In the genomic region with DNA sequence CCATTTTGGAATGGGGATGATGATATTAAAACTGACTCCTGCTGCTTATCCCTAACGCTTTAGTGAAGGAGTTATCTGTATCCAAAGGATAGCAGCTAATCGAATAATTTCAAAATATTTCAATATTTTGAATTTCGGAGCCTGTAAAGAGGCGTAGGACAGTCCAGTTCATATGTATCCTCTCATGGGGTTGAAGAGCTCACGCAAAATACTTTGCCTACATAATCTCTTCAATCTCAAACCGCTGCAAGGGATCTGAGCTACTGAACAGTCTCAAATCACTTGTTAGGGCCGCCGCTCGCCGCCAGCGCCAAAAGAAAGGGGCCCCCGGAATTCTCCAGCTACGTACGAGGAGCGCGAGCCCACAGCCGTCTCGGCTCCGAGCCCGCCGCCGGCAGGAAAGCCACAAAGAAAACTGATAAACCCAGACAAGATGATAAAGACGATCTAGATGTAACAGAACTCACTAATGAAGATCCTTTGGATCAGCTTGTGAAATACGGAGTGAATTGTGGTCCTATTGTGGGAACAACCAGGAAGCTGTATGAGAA, we compare ENCODE assay signal across 8 cellular contexts. TPM values are rescaled to one million over a fixed set of nuclear protein-coding genes. Genes with fewer than 3 reads are reported as not detected.
DNase-seq lines count a peak whose midpoint lies in the region; ATAC-seq, FAIRE-seq and TF ChIP-seq lines count a peak whose summit lies in the region.

No MANE protein-coding gene starts in this region.

- intact Hi-C loops in Right ventricle myocardium superior (cut with DNase I) (no loop called here), Right ventricle myocardium inferior (cut with DNase I) (loop anchor here (2.0 kb wide), 1 partner anchor 28 kb away; no protein-coding TSS in a partner anchor), MCF 10A (cut with micrococcal nuclease) (no loop called here)

- H3K27me3 ChIP-seq in RWPE2 (ENCODE audit: insufficient read depth, poor library complexity, severe bottlenecking) (no peaks in the 10 kb centered on the region), keratinocyte (ENCODE audit: control insufficient read depth, extremely low read depth, insufficient read depth, low read length) (no peaks in the 10 kb centered on the region)

- H3K27ac ChIP-seq in RWPE2 (ENCODE audit: poor library complexity, severe bottlenecking): peak overlapping the region; percentile 51
- peak overlapping the region; percentile 56 for H3K27ac ChIP-seq in keratinocyte (ENCODE audit: control insufficient read depth, insufficient read depth, low read length)

- TF ChIP-seq CTCF in RWPE2 (IDR thresholded peaks at IDR 0.05; ENCODE audit: poor library complexity, severe bottlenecking): no peak
- TF ChIP-seq CTCF in MCF 10A (IDR thresholded peaks at IDR 0.05; ENCODE audit: unreplicated experiment): no peak
- no peak for TF ChIP-seq CTCF in keratinocyte (optimal IDR thresholded peaks at IDR 0.05 in 1 of 3, IDR thresholded peaks at IDR 0.05 in 1 of 3, conservative IDR thresholded peaks at IDR 0.05 in 1 of 3; ENCODE audit: extremely low read depth in 1 of 3, insufficient read depth in 2 of 3, low read length in 3 of 3)

- peaks cover 38% of the 10 kb centered on the region for H3K36me3 ChIP-seq in RWPE2 (ENCODE audit: low read depth)
- peaks cover 9 to 26% of the 10 kb centered on the region in 2 experiments for H3K36me3 ChIP-seq in keratinocyte (ENCODE audit: control insufficient read depth in 2 of 2, extremely low read depth in 1 of 2, insufficient read depth in 2 of 2, low read length in 2 of 2)

- H2AFZ ChIP-seq in keratinocyte (ENCODE audit: control insufficient read depth, low read length): peak overlapping the region; percentile 49

- peak overlapping the region; percentile 61 for H3K9ac ChIP-seq in keratinocyte (ENCODE audit: control insufficient read depth, extremely low read depth, insufficient read depth, low read length)

- BruUV-seq in MCF 10A (replicated peaks; lab: Mats Ljungman, UMichigan): TSS peak; percentile 52

- H3K4me3 Mint-ChIP-seq in MCF 10A (ENCODE audit: unreplicated experiment): peak overlapping the region; percentile 89

- no peaks in the 10 kb centered on the region for H3K9me1 ChIP-seq in keratinocyte (ENCODE audit: control insufficient read depth, extremely low read depth, insufficient read depth, low read length)

- dilution Hi-C loops in keratinocyte (cut with MboI; ENCODE audit: extremely low pct_ligation_motif_present, low sequenced_read_pairs): no loop called here

- peaks cover 5% of the 10 kb centered on the region for H3K4me1 ChIP-seq in RWPE2 (ENCODE audit: insufficient read depth, poor library complexity, severe bottlenecking)
- peaks cover 7% of the 10 kb centered on the region for H3K4me1 ChIP-seq in keratinocyte (ENCODE audit: control insufficient read depth, extremely low read depth, insufficient read depth, low read length)

- H3K4me2 ChIP-seq in keratinocyte (ENCODE audit: control insufficient read depth, extremely low read depth, insufficient read depth, low read depth, low read length): peak overlapping the region; percentile 62

- peaks cover 42% of the 10 kb centered on the region for H3K79me2 ChIP-seq in keratinocyte (ENCODE audit: control insufficient read depth, insufficient read depth, low read length)

- DNase-seq in Right ventricle myocardium superior: peak; percentile 69
- DNase-seq in Right ventricle myocardium inferior (ENCODE audit: missing footprints): no peak
- DNase-seq in RWPE2 (ENCODE audit: low spot score): no peak
- peak; percentile 15 for DNase-seq in MCF 10A (ENCODE audit: unreplicated experiment)
- no peak for DNase-seq in keratinocyte (ENCODE audit: low read depth, low spot score)
- DNase-seq in stimulated activated CD4-positive, alpha-beta T cell treated with anti-CD3 and anti-CD28 coated beads, Interleukin-12 subunit alpha, Interleukin-12 subunit beta, amount 100 ng/mL, for 48 hours (ENCODE audit: low read depth in 2 of 3, low spot score in 1 of 3): peak in 2 of 3 donors; percentile 10 to 24
- DNase-seq in amniotic stem cell (lab: John Stamatoyannopoulos, UW): no peak

- H3K27ac Mint-ChIP-seq in MCF 10A (ENCODE audit: low read depth, unreplicated experiment): peak overlapping the region; percentile 97

- H3K4me3 ChIP-seq in RWPE2 (ENCODE audit: severe bottlenecking) (peak overlapping the region; percentile 83), keratinocyte (ENCODE audit: control insufficient read depth in 2 of 3, extremely low read depth in 1 of 3, insufficient read depth in 2 of 3, low read depth in 1 of 3, low read length in 3 of 3) (peak overlapping the region; percentile 66 to 98 (median 68))

- no peak for FAIRE-seq in keratinocyte (lab: Jason Lieb, UNC)

- peak; percentile 34 for ATAC-seq in Right ventricle myocardium superior (ENCODE audit: poor library complexity)
- ATAC-seq in Right ventricle myocardium inferior: no peak
- ATAC-seq in RWPE2 (ENCODE audit: low read depth): no peak
- no peak for ATAC-seq in GM18867 (IDR thresholded peaks at IDR 0.05; ENCODE audit: unreplicated experiment)

- CTCF ChIA-PET in MCF 10A (lab: Yijun Ruan, JAX): interaction anchor here (0.7 to 2.2 kb wide), 7 partner anchors 16 to 344 kb away, joined by 3 to 8 read pairs (median 4); no protein-coding TSS in a partner anchor

- no peaks in the 10 kb centered on the region for H4K20me1 ChIP-seq in keratinocyte (ENCODE audit: control insufficient read depth, extremely low read depth, insufficient read depth, low read length)

- H3K9me3 Mint-ChIP-seq in MCF 10A (ENCODE audit: unreplicated experiment): no peaks in the 10 kb centered on the region

- peaks cover 30% of the 10 kb centered on the region for H3K36me3 Mint-ChIP-seq in MCF 10A (ENCODE audit: insufficient read depth, unreplicated experiment)

- POLR2A ChIA-PET in MCF 10A (lab: Yijun Ruan, JAX): interaction anchor here (0.6 to 3.6 kb wide), 15 partner anchors 10 to 205 kb away, joined by 3 to 33 read pairs (median 5); partner anchors contain the start of genes GLG1 and MLKL

- H3K9me3 ChIP-seq in RWPE2 (ENCODE audit: severe bottlenecking) (no peaks in the 10 kb centered on the region), keratinocyte (ENCODE audit: control insufficient read depth, low read depth, low read length) (no peaks in the 10 kb centered on the region)

- H3K27me3 Mint-ChIP-seq in MCF 10A (ENCODE audit: insufficient read depth, unreplicated experiment): no peaks in the 10 kb centered on the region

- peaks cover 5% of the 10 kb centered on the region for H3K4me1 Mint-ChIP-seq in MCF 10A (ENCODE audit: insufficient read depth, unreplicated experiment)

RNA-seq across cellular contexts. Expression of gene RFWD3, which starts 0.6 kb away (rescaled TPM):
- total RNA-seq in Right ventricle myocardium superior: 4.4 TPM
- total RNA-seq in Right ventricle myocardium inferior: 4.5 TPM
- 31.2 and 33.7 TPM in 2 replicates for total RNA-seq in MCF 10A (2022)
- 22.6 to 29.2 TPM (median 25.0 TPM) in 3 replicates for polyA plus RNA-seq in keratinocyte
- 14.5 TPM for polyA plus RNA-seq in keratinocyte (2011; ENCODE audit: low read depth)
- 13.5 and 18.0 TPM in 2 replicates for polyA plus RNA-seq in keratinocyte (2011; cell fraction: cytosol; rRNA removed)
- polyA plus RNA-seq in keratinocyte (2011; cell fraction: nucleus; rRNA removed): 24.2 and 28.9 TPM in 2 replicates
- polyA plus RNA-seq in keratinocyte (2012; ENCODE audit: low replicate concordance): 7.7 and 17.4 TPM in 2 replicates
- 50.1 to 73.4 TPM (median 63.8 TPM) in 3 replicates for polyA minus RNA-seq in keratinocyte
- polyA minus RNA-seq in keratinocyte (2011; cell fraction: cytosol; rRNA and poly(A)+ RNA removed): 22.4 TPM
- 26.2 and 37.7 TPM in 2 replicates for polyA minus RNA-seq in keratinocyte (2011; cell fraction: nucleus; rRNA and poly(A)+ RNA removed)

RNA-seq across cellular contexts. Expression of gene MLKL, which starts 33.4 kb away (rescaled TPM):
- total RNA-seq in Right ventricle myocardium superior: 3.0 TPM
- 4.3 TPM for total RNA-seq in Right ventricle myocardium inferior
- total RNA-seq in MCF 10A (2022): 12.1 and 14.2 TPM in 2 replicates
- polyA plus RNA-seq in keratinocyte: 6.4 to 12.5 TPM (median 12.4 TPM) in 3 replicates
- polyA plus RNA-seq in keratinocyte (2011; ENCODE audit: low read depth): 1.1 TPM
- 7.4 and 10.1 TPM in 2 replicates for polyA plus RNA-seq in keratinocyte (2011; cell fraction: cytosol; rRNA removed)
- 16.9 and 17.5 TPM in 2 replicates for polyA plus RNA-seq in keratinocyte (2011; cell fraction: nucleus; rRNA removed)
- polyA plus RNA-seq in keratinocyte (2012; ENCODE audit: low replicate concordance): 2.0 and 12.6 TPM in 2 replicates
- polyA minus RNA-seq in keratinocyte: 3.8 to 9.7 TPM (median 5.1 TPM) in 3 replicates
- 4.6 TPM for polyA minus RNA-seq in keratinocyte (2011; cell fraction: cytosol; rRNA and poly(A)+ RNA removed)
- polyA minus RNA-seq in keratinocyte (2011; cell fraction: nucleus; rRNA and poly(A)+ RNA removed): 2.6 and 5.2 TPM in 2 replicates

Comparison
In these comparisons a context has a peak if more than half of its experiments do, and no peak if none do; other contexts are left out.
1. DNase-seq: peak in Right ventricle myocardium superior (single experiment), MCF 10A (single experiment) and stimulated activated CD4-positive, alpha-beta T cell treated with anti-CD3 and anti-CD28 coated beads, Interleukin-12 subunit alpha, Interleukin-12 subunit beta, amount 100 ng/mL, for 48 hours (2 of 3); none in Right ventricle myocardium inferior (single experiment), RWPE2 (single experiment), keratinocyte (single experiment) and amniotic stem cell (single experiment).